ENCODE assay signal across 16 cellular contexts in the genomic region with DNA sequence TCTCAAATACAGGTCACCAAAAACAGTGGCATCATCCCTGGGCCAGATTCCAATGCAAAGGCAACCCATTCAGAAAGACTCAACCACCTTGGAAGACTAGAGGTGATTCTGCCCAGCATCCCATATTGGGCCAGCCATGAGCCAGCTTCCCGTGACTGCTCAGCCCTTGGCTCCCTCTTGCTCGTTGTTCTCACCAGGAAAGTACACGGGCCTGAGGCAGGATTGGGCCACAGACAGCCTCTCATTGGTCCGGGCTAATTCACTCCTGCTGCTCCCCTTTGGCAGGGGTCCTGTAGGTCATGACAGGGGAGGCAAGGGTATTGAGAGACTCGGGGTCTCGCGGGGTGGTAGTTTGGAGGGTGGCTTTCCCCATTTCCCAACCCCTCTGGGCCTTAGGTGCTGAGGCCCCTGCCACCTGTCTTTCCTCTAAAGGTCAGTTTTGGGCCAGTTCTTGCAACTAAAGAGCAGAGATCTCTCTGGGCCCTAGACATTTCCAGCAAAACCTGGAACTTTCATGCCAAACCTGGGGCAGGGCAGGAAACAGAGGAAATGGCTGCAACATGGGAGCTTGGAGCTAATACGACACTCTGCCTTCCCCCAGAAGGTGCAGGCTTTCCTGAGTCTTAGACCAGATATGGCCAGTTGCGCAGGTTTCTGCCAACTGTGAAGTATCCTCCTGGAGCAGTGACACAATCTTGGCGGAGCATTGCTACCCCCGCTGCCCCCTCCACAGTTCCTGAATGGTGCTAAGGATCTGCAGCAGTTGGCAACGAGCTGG. TPM values are rescaled to one million over a fixed set of nuclear protein-coding genes. Genes with fewer than 3 reads are reported as not detected.
DNase-seq lines count a peak whose midpoint lies in the region; FAIRE-seq and TF ChIP-seq lines count a peak whose summit lies in the region.
"Had no signal": no experiment of that assay in that cellular context is flagged by ENCODE, and none has a peak within 500 bp of the region (broad histone marks: within the 10 kb centered on the region; RNA-seq: fewer than 3 reads in every experiment).

No MANE protein-coding gene starts in this region.

- H3K4me3 Mint-ChIP-seq in activated naive CD4-positive, alpha-beta T cell treated with anti-CD3 and anti-CD28 coated beads, Interleukin-2, amount 10 ng/mL, durations not matched to agents 7 days and 5 days: no peak overlapping the region
- no peak overlapping the region for H3K4me3 Mint-ChIP-seq in nephron progenitor cell
- H3K4me3 Mint-ChIP-seq: CD8-positive, alpha-beta memory T cell; HFFc6 had no signal

- no peaks in the 10 kb centered on the region for H3K79me2 ChIP-seq in endothelial cell of umbilical vein (ENCODE audit: control insufficient read depth, insufficient read depth, low read length)

- no peaks in the 10 kb centered on the region for H3K9me3 ChIP-seq in endothelial cell of umbilical vein (replicated peaks; ENCODE audit: control insufficient read depth, insufficient read depth, low read length)
- H3K9me3 ChIP-seq: BLaER1 had no signal

- H3K9me3 Mint-ChIP-seq in activated naive CD4-positive, alpha-beta T cell treated with anti-CD3 and anti-CD28 coated beads, Interleukin-2, amount 10 ng/mL, durations not matched to agents 7 days and 5 days: no peaks in the 10 kb centered on the region
- no peaks in the 10 kb centered on the region for H3K9me3 Mint-ChIP-seq in nephron progenitor cell
- H3K9me3 Mint-ChIP-seq: CD8-positive, alpha-beta memory T cell; HFFc6 had no signal

- POLR2A ChIA-PET in endothelial cell of umbilical vein (lab: Charles Lee): no interaction called here

- BruUV-seq in endothelial cell of umbilical vein (replicated peaks; lab: Mats Ljungman, UMichigan): no TSS peak

- H2AFZ ChIP-seq in endothelial cell of umbilical vein (ENCODE audit: low read depth, low read length): no peak overlapping the region

- TF ChIP-seq CTCF in endothelial cell of umbilical vein (IDR thresholded peaks at IDR 0.05; ENCODE audit: extremely low read depth in 1 of 2, insufficient read depth in 1 of 2, low read depth in 1 of 2, low read length in 2 of 2) (no peak), nephron progenitor cell (IDR thresholded peaks at IDR 0.05) (no peak)

- H3K27me3 Mint-ChIP-seq in activated naive CD4-positive, alpha-beta T cell treated with anti-CD3 and anti-CD28 coated beads, Interleukin-2, amount 10 ng/mL, durations not matched to agents 7 days and 5 days: no peaks in the 10 kb centered on the region
- H3K27me3 Mint-ChIP-seq in nephron progenitor cell (ENCODE audit: low read depth, poor library complexity): peaks cover 6% of the 10 kb centered on the region
- H3K27me3 Mint-ChIP-seq: CD8-positive, alpha-beta memory T cell had no signal

- intact Hi-C loops in endothelial cell of umbilical vein (cut with micrococcal nuclease): no loop called here

- H3K36me3 Mint-ChIP-seq in activated naive CD4-positive, alpha-beta T cell treated with anti-CD3 and anti-CD28 coated beads, Interleukin-2, amount 10 ng/mL, durations not matched to agents 7 days and 5 days: peaks cover 6% of the 10 kb centered on the region
- H3K36me3 Mint-ChIP-seq in nephron progenitor cell (ENCODE audit: low read depth): peaks cover 27% of the 10 kb centered on the region

- no peak for DNase-seq in activated naive CD4-positive, alpha-beta T cell treated with anti-CD3 and anti-CD28 coated beads, Interleukin-2, amount 10 ng/mL, durations not matched to agents 7 days and 5 days
- DNase-seq in activated naive CD4-positive, alpha-beta T cell (lab: John Stamatoyannopoulos, UW): no peak
- DNase-seq in endothelial cell of umbilical vein (ENCODE audit: low read depth, low spot score): peak; percentile 39
- no peak for DNase-seq in nephron progenitor cell
- no peak for DNase-seq in NAMALWA (ENCODE audit: low spot score)
- DNase-seq in NCI-H1436 treated with DMSO at 0.1 percent for 48 hours (lab: John Stamatoyannopoulos, UW): no peak
- DNase-seq in NCI-H345 treated with DMSO at 0.1 percent for 48 hours (lab: John Stamatoyannopoulos, UW; ENCODE audit: unreplicated experiment): no peak
- DNase-seq: 8988T; AML-193; CD8-positive, alpha-beta memory T cell; DMS53; GF-D8; HCEC 1CT; HFFc6 had no signal

- CTCF ChIA-PET in activated naive CD4-positive, alpha-beta T cell treated with anti-CD3 and anti-CD28 coated beads, Interleukin-2, amount 10 ng/mL, durations not matched to agents 7 days and 5 days (lab: Charles Lee): no interaction called here
- CTCF ChIA-PET in endothelial cell of umbilical vein (lab: Charles Lee): no interaction called here

- TF ChIP-seq POLR2A in endothelial cell of umbilical vein (IDR thresholded peaks at IDR 0.05; ENCODE audit: low read depth, low read length): no peak

- no peaks in the 10 kb centered on the region for H3K27me3 ChIP-seq in endothelial cell of umbilical vein (ENCODE audit: control insufficient read depth in 2 of 2, insufficient read depth in 2 of 2, low read length in 2 of 2)
- H3K27me3 ChIP-seq: BLaER1 had no signal

- H3K27ac Mint-ChIP-seq in activated naive CD4-positive, alpha-beta T cell treated with anti-CD3 and anti-CD28 coated beads, Interleukin-2, amount 10 ng/mL, durations not matched to agents 7 days and 5 days: peak overlapping the region; percentile 49
- peak overlapping the region; percentile 11 for H3K27ac Mint-ChIP-seq in nephron progenitor cell
- H3K27ac Mint-ChIP-seq: CD8-positive, alpha-beta memory T cell; HFFc6 had no signal

- H4K20me1 ChIP-seq in endothelial cell of umbilical vein (replicated peaks; ENCODE audit: control insufficient read depth, extremely low read depth, insufficient read depth, low read length): no peaks in the 10 kb centered on the region

- no peak for FAIRE-seq in endothelial cell of umbilical vein (lab: Jason Lieb, UNC)
- FAIRE-seq: HTR-8/SVneo had no signal

- H3K36me3 ChIP-seq in endothelial cell of umbilical vein (ENCODE audit: control insufficient read depth in 2 of 2, extremely low read depth in 1 of 2, insufficient read depth in 2 of 2, low read length in 2 of 2): peaks cover 0 to 20% of the 10 kb centered on the region in 2 experiments

- H3K4me1 ChIP-seq in endothelial cell of umbilical vein (ENCODE audit: control insufficient read depth, extremely low read depth, insufficient read depth, low read length): no peaks in the 10 kb centered on the region

- no peak overlapping the region for H3K4me2 ChIP-seq in endothelial cell of umbilical vein (ENCODE audit: insufficient read depth, low read length)
- H3K4me2 ChIP-seq: BLaER1 had no signal

- no peak overlapping the region for H3K9ac ChIP-seq in endothelial cell of umbilical vein (replicated peaks; ENCODE audit: extremely low read depth, insufficient read depth, low read length)
- H3K9ac ChIP-seq: BLaER1 had no signal

- dilution Hi-C loops in endothelial cell of umbilical vein (cut with MboI; ENCODE audit: extremely low pct_ligation_motif_present, low sequenced_read_pairs): no loop called here

- no peaks in the 10 kb centered on the region for H3K4me1 Mint-ChIP-seq in activated naive CD4-positive, alpha-beta T cell treated with anti-CD3 and anti-CD28 coated beads, Interleukin-2, amount 10 ng/mL, durations not matched to agents 7 days and 5 days
- H3K4me1 Mint-ChIP-seq in nephron progenitor cell: no peaks in the 10 kb centered on the region
- H3K4me1 Mint-ChIP-seq: CD8-positive, alpha-beta memory T cell had no signal

- H3K27ac ChIP-seq in endothelial cell of umbilical vein (ENCODE audit: insufficient read depth, low read depth, low read length): no peak overlapping the region
- H3K27ac ChIP-seq: BLaER1 had no signal

- H3K4me3 ChIP-seq in endothelial cell of umbilical vein (replicated peaks in 1 of 3; ENCODE audit: insufficient read depth in 1 of 3, low read depth in 1 of 3, low read length in 3 of 3): no peak overlapping the region
- H3K4me3 ChIP-seq: BLaER1 had no signal

- H3K9me1 ChIP-seq in endothelial cell of umbilical vein (replicated peaks; ENCODE audit: control insufficient read depth, extremely low read depth, insufficient read depth, low read length): no peaks in the 10 kb centered on the region

TF ChIP-seq in endothelial cell of umbilical vein, 7 proteins besides CTCF, POLR2A, EP300 and RAD21 (continues in another document):
- TF ChIP-seq JUN (IDR thresholded peaks at IDR 0.05; ENCODE audit: borderline replicate concordance, insufficient read depth, insufficient read length, low read depth) (no peak), POLR2AphosphoS5 (IDR thresholded peaks at IDR 0.05; ENCODE audit: insufficient read depth, low read depth, low read length) (no peak), GATA2 (IDR thresholded peaks at IDR 0.05; ENCODE audit: insufficient read depth, insufficient read length, low read depth, low read length) (no peak), MYC (IDR thresholded peaks at IDR 0.05; ENCODE audit: low read depth, low read length) (no peak)

RNA-seq across cellular contexts. Expression of a gene that starts 22.0 kb away (rescaled TPM):
- total RNA-seq in endothelial cell of umbilical vein: 2.9 and 3.8 TPM in 2 replicates
- polyA plus RNA-seq in endothelial cell of umbilical vein: 1.9 and 2.3 TPM in 2 replicates
- polyA plus RNA-seq in endothelial cell of umbilical vein (2011; cell fraction: cytosol; rRNA removed): 1.2 and 1.6 TPM in 2 replicates
- polyA plus RNA-seq in endothelial cell of umbilical vein (2011; cell fraction: nucleus; rRNA removed): 3.1 and 3.7 TPM in 2 replicates
- polyA plus RNA-seq in endothelial cell of umbilical vein (2012): 1.5 and 3.0 TPM in 2 replicates
- 1.00 and 1.9 TPM in 2 replicates for polyA minus RNA-seq in endothelial cell of umbilical vein
- polyA minus RNA-seq in endothelial cell of umbilical vein (2011; cell fraction: cytosol; rRNA and poly(A)+ RNA removed): 7.3 TPM
- 0.67 and 1.0 TPM in 2 replicates for polyA minus RNA-seq in endothelial cell of umbilical vein (2011; cell fraction: nucleus; rRNA and poly(A)+ RNA removed)

RNA-seq across cellular contexts. Expression of a gene that starts 42.2 kb away (rescaled TPM):
- total RNA-seq in endothelial cell of umbilical vein: 28.6 and 35.2 TPM in 2 replicates
- polyA plus RNA-seq in endothelial cell of umbilical vein: 25.1 and 25.3 TPM in 2 replicates
- polyA plus RNA-seq in endothelial cell of umbilical vein (2011; cell fraction: cytosol; rRNA removed): 28.0 and 30.4 TPM in 2 replicates
- polyA plus RNA-seq in endothelial cell of umbilical vein (2011; cell fraction: nucleus; rRNA removed): 37.2 and 39.0 TPM in 2 replicates
- 15.0 and 15.7 TPM in 2 replicates for polyA plus RNA-seq in endothelial cell of umbilical vein (2012)
- polyA minus RNA-seq in endothelial cell of umbilical vein: 32.7 and 36.1 TPM in 2 replicates
- polyA minus RNA-seq in endothelial cell of umbilical vein (2011; cell fraction: cytosol; rRNA and poly(A)+ RNA removed): 9.3 TPM
- 26.4 and 36.7 TPM in 2 replicates for polyA minus RNA-seq in endothelial cell of umbilical vein (2011; cell fraction: nucleus; rRNA and poly(A)+ RNA removed)

RNA-seq across cellular contexts. Expression of a gene that starts 58.1 kb away (rescaled TPM):
- 56.5 and 60.1 TPM in 2 replicates for total RNA-seq in endothelial cell of umbilical vein
- polyA plus RNA-seq in endothelial cell of umbilical vein: 16.9 and 17.2 TPM in 2 replicates
- 30.0 and 31.4 TPM in 2 replicates for polyA plus RNA-seq in endothelial cell of umbilical vein (2011; cell fraction: cytosol; rRNA removed)
- polyA plus RNA-seq in endothelial cell of umbilical vein (2011; cell fraction: nucleus; rRNA removed): 74.5 and 87.1 TPM in 2 replicates
- 27.9 and 28.5 TPM in 2 replicates for polyA plus RNA-seq in endothelial cell of umbilical vein (2012)
- polyA minus RNA-seq in endothelial cell of umbilical vein: 27.8 and 34.5 TPM in 2 replicates
- 15.3 TPM for polyA minus RNA-seq in endothelial cell of umbilical vein (2011; cell fraction: cytosol; rRNA and poly(A)+ RNA removed)
- polyA minus RNA-seq in endothelial cell of umbilical vein (2011; cell fraction: nucleus; rRNA and poly(A)+ RNA removed): 46.1 and 60.7 TPM in 2 replicates
